Comparison of ENCODE assay signal across 8 cellular contexts in genomic region chr9:86487222-86487841, GRCh38.
DNase-seq lines count a peak whose midpoint lies in the region; ATAC-seq, FAIRE-seq and TF ChIP-seq lines count a peak whose summit lies in the region.

No MANE protein-coding gene starts in this region.

- no peaks in the 10 kb centered on the region for H3K36me3 ChIP-seq in lower lobe of right lung

- H3K4me1 Mint-ChIP-seq in effector memory CD8-positive, alpha-beta T cell (ENCODE audit: low read depth in 2 of 2), result peaks cover 7 to 8% of the 10 kb centered on the region in 2 donors

- DNase-seq in GM12891 (ENCODE audit: insufficient read length, low spot score), result peak; percentile 19
- DNase-seq in NCI-H774 (lab: John Stamatoyannopoulos, UW), result peak; percentile 1
- DNase-seq in choroid plexus epithelial cell (ENCODE audit: low read depth), result peak; percentile 83
- DNase-seq in lower lobe of right lung, result no peak
- no peak for DNase-seq in effector memory CD8-positive, alpha-beta T cell
- no peak for DNase-seq in activated effector memory CD4-positive, alpha-beta T cell treated with anti-CD3 and anti-CD28 coated beads, Interleukin-2, amount 50 U/mL, for 16 hours

- peak; percentile 68 for TF ChIP-seq CTCF in choroid plexus epithelial cell (conservative IDR thresholded peaks at IDR 0.05; ENCODE audit: low read depth, low read length)
- peak; percentile 69 for TF ChIP-seq CTCF in lower lobe of right lung (IDR thresholded peaks at IDR 0.05)

- H3K4me3 ChIP-seq in choroid plexus epithelial cell (ENCODE audit: low read depth, low read length), result no peak overlapping the region
- H3K4me3 ChIP-seq in lower lobe of right lung, result no peak overlapping the region

- no peak overlapping the region for H3K27ac Mint-ChIP-seq in effector memory CD8-positive, alpha-beta T cell

- no peaks in the 10 kb centered on the region for H3K9me3 Mint-ChIP-seq in effector memory CD8-positive, alpha-beta T cell

- no peaks in the 10 kb centered on the region for H3K4me1 ChIP-seq in lower lobe of right lung

- no peaks in the 10 kb centered on the region for H3K27me3 Mint-ChIP-seq in effector memory CD8-positive, alpha-beta T cell

- no peak overlapping the region for H3K4me3 Mint-ChIP-seq in effector memory CD8-positive, alpha-beta T cell

- no peak overlapping the region for H3K27ac ChIP-seq in lower lobe of right lung

- intact Hi-C loops in lower lobe of right lung (cut with DNase I), result loop anchor here (5.0 kb wide), 1 partner anchor 840 kb away; no protein-coding TSS in a partner anchor

- FAIRE-seq in A204.1 (lab: Jason Lieb, UNC) (peak; percentile 76), GM12891 (lab: Jason Lieb, UNC) (no peak)

- H3K27me3 ChIP-seq in lower lobe of right lung (ENCODE audit: low read depth), result no peaks in the 10 kb centered on the region

- ATAC-seq in lower lobe of right lung (peak; percentile 48 to 78), HG03521 (IDR thresholded peaks at IDR 0.05; ENCODE audit: unreplicated experiment) (no peak)
- ATAC-seq in effector memory CD8-positive, alpha-beta T cell (replicated peaks), result no peak

- TF ChIP-seq POLR2A in GM12891 (IDR thresholded peaks at IDR 0.05; ENCODE audit: low read depth, low read length), result no peak

- H3K36me3 Mint-ChIP-seq in effector memory CD8-positive, alpha-beta T cell (ENCODE audit: insufficient read depth), result no peaks in the 10 kb centered on the region

- no peaks in the 10 kb centered on the region for H3K9me3 ChIP-seq in lower lobe of right lung

TF ChIP-seq in GM12891, 5 proteins besides CTCF, POLR2A, EP300 and RAD21:
- TF ChIP-seq SPI1 (IDR thresholded peaks at IDR 0.05; ENCODE audit: low read depth, low read length), result no peak
- no peak for TF ChIP-seq TAF1 (IDR thresholded peaks at IDR 0.05; ENCODE audit: low read depth, low read length)
- no peak for TF ChIP-seq POU2F2 (IDR thresholded peaks at IDR 0.05; ENCODE audit: low read depth, low read length)
- no peak for TF ChIP-seq PAX5 (IDR thresholded peaks at IDR 0.05; ENCODE audit: insufficient read depth, low read length, severe bottlenecking)
- no peak for TF ChIP-seq POLR2AphosphoS5 (IDR thresholded peaks at IDR 0.05; ENCODE audit: low read depth, low read length)
TF ChIP-seq in GM12891: peak in this region for 0.

Comparison
In these comparisons a context has a peak if more than half of its experiments do, and no peak if none do; other contexts are left out.
1. DNase-seq: peak in GM12891 (single experiment), NCI-H774 (single experiment) and choroid plexus epithelial cell (single experiment); none in lower lobe of right lung (single experiment), effector memory CD8-positive, alpha-beta T cell (0 of 3) and activated effector memory CD4-positive, alpha-beta T cell treated with anti-CD3 and anti-CD28 coated beads, Interleukin-2, amount 50 U/mL, for 16 hours (single experiment).
2. ATAC-seq: peak in lower lobe of right lung (2 of 2); none in HG03521 (single experiment) and effector memory CD8-positive, alpha-beta T cell (single experiment).